ENCODE assay signal across 13 cellular contexts in the genomic region with DNA sequence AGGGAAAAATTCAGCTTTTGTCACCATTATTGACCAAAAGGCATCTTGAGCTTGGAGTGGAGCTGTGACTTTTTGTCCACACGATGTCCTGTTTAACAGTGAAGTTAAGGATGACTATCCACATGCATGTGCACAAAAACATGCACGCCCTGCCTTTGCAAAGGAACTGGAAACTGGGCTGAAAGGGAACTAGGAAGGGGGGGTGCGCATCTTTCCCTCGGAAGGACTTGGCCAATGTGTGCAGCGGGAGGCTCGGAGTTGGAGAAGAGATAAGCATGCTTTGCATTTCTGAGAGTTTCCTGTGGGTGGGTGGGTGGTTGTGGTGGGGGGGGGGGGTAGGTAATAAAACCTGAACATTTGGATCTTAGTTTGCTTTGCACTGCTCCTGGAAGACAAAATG. TPM values are rescaled to one million over a fixed set of nuclear protein-coding genes. Genes with fewer than 3 reads are reported as not detected.
DNase-seq lines count a peak whose midpoint lies in the region; ATAC-seq and TF ChIP-seq lines count a peak whose summit lies in the region.
"Had no signal": no experiment of that assay in that cellular context is flagged by ENCODE, and none has a peak within 500 bp of the region (broad histone marks: within the 10 kb centered on the region; RNA-seq: fewer than 3 reads in every experiment).

No MANE protein-coding gene starts in this region.

- H3F3A ChIP-seq in SK-N-SH (replicated peaks; ENCODE audit: insufficient read depth): no peaks in the 10 kb centered on the region

- WGBS in SK-N-SH (ENCODE audit: low lambda C conversion rate): 17% methylated on average over 6 of the region's 6 CpGs
- WGBS in hepatocyte (ENCODE audit: low lambda C conversion rate, missing lambda C conversion rate): 7% methylated on average over 6 of the region's 6 CpGs

- peak overlapping the region; percentile 64 to 82 for H3K4me3 ChIP-seq in SK-N-SH (ENCODE audit: low read depth in 2 of 2, low read length in 1 of 2)
- H3K4me3 ChIP-seq in WI38 (ENCODE audit: low read depth, low read length): peak overlapping the region; percentile 73
- H3K4me3 ChIP-seq in hepatocyte: no peak overlapping the region
- H3K4me3 ChIP-seq in subcutaneous abdominal adipose tissue (ENCODE audit: low read depth in 1 of 5, low read length in 5 of 5): peak overlapping the region in 4 of 5 donors; percentile 36 to 65 (median 56)
- H3K4me3 ChIP-seq: mucosa of descending colon had no signal

- H3K36me3 ChIP-seq in SK-N-SH (replicated peaks in 1 of 2; ENCODE audit: control insufficient read depth in 1 of 2, insufficient read depth in 2 of 2, low read length in 1 of 2) (no peaks in the 10 kb centered on the region), hepatocyte (replicated peaks; ENCODE audit: insufficient read depth, low read depth) (no peaks in the 10 kb centered on the region), subcutaneous abdominal adipose tissue (ENCODE audit: control insufficient read depth in 5 of 5, insufficient read depth in 5 of 5, low read length in 5 of 5) (no peaks in the 10 kb centered on the region)

- H3K27ac ChIP-seq in SK-N-SH (ENCODE audit: low read depth in 2 of 2, low read length in 1 of 2) (peak overlapping the region in 1 of 2 experiments; percentile 63; a peak in 2 of 4 replicates), hepatocyte (no peak overlapping the region), subcutaneous abdominal adipose tissue (ENCODE audit: low read depth, low read length) (no peak overlapping the region)

- no peaks in the 10 kb centered on the region for H3K9me3 ChIP-seq in SK-N-SH
- no peaks in the 10 kb centered on the region for H3K9me3 ChIP-seq in hepatocyte (ENCODE audit: low read depth)
- H3K9me3 ChIP-seq in subcutaneous abdominal adipose tissue (ENCODE audit: control insufficient read depth in 5 of 5, low read length in 5 of 5): no peaks in the 10 kb centered on the region
- H3K9me3 ChIP-seq: mucosa of descending colon had no signal

- TF ChIP-seq EP300 in SK-N-SH (IDR thresholded peaks at IDR 0.05; ENCODE audit: borderline replicate concordance in 1 of 2, low read depth in 1 of 2, low read length in 1 of 2): no peak

- H4K20me1 ChIP-seq in SK-N-SH (ENCODE audit: insufficient read depth): no peaks in the 10 kb centered on the region
- no peaks in the 10 kb centered on the region for H4K20me1 ChIP-seq in hepatocyte (ENCODE audit: insufficient read depth, poor library complexity, severe bottlenecking)

- H3K4me1 ChIP-seq in SK-N-SH (ENCODE audit: control insufficient read depth in 1 of 2, insufficient read depth in 2 of 2, low read depth in 1 of 2, low read length in 1 of 2): peaks cover 9 to 13% of the 10 kb centered on the region in 2 experiments; a peak in 3 of 4 replicates
- H3K4me1 ChIP-seq in hepatocyte (ENCODE audit: insufficient read depth): peaks cover 7% of the 10 kb centered on the region
- peaks cover 0 to 23% (median 22%) of the 10 kb centered on the region in 5 donors for H3K4me1 ChIP-seq in subcutaneous abdominal adipose tissue (ENCODE audit: control insufficient read depth in 5 of 5, insufficient read depth in 5 of 5, low read length in 5 of 5)

- no peak; the same call in 2 of the 3 replicates for ATAC-seq in SK-N-SH treated with all-trans-retinoic acid at 6 μM for 48 hours
- ATAC-seq in HG03439 (IDR thresholded peaks at IDR 0.05; ENCODE audit: unreplicated experiment): no peak
- ATAC-seq: activated CD4-positive, alpha-beta T cell treated with anti-CD3 and anti-CD28 coated beads for 36 hours; mucosa of descending colon had no signal

- CTCF ChIA-PET in SK-N-SH (lab: Yijun Ruan, JAX): interaction anchor here (1.0 to 5.7 kb wide), 2 partner anchors 9 to 11 kb away, joined by 4 to 53 read pairs; no protein-coding TSS in a partner anchor

- peak overlapping the region; percentile 83 for H3K9ac ChIP-seq in SK-N-SH
- no peak overlapping the region for H3K9ac ChIP-seq in subcutaneous abdominal adipose tissue (ENCODE audit: low read length in 5 of 5)

- H3K79me2 ChIP-seq in SK-N-SH (ENCODE audit: insufficient read depth): peaks cover 55% of the 10 kb centered on the region
- H3K79me2 ChIP-seq in hepatocyte: no peaks in the 10 kb centered on the region

- DNase-seq in SK-N-SH (no peak), hepatocyte (ENCODE audit: low spot score) (no peak), Kasumi-1 (lab: John Stamatoyannopoulos, UW) (no peak)
- DNase-seq in stimulated activated CD4-positive, alpha-beta T cell treated with anti-CD3 and anti-CD28 coated beads, Interleukin-4, amount 100 ng/mL, for 24 hours: no peak
- DNase-seq: activated CD4-positive, alpha-beta T cell treated with anti-CD3 and anti-CD28 coated beads for 36 hours; NCI-H2107; SHP77 treated with DMSO at 0.1 percent for 48 hours; small intestine had no signal

- H2AFZ ChIP-seq in SK-N-SH (ENCODE audit: low read depth) (peak overlapping the region; percentile 70), hepatocyte (no peak overlapping the region)

- peak overlapping the region; percentile 81 for H3K4me2 ChIP-seq in SK-N-SH
- peak overlapping the region; percentile 96 for H3K4me2 ChIP-seq in hepatocyte

- POLR2A ChIA-PET in SK-N-SH (lab: Yijun Ruan, JAX): no interaction called here

- TF ChIP-seq RAD21 in SK-N-SH (IDR thresholded peaks at IDR 0.05; ENCODE audit: low read length): no peak

- no peak for TF ChIP-seq CTCF in SK-N-SH (IDR thresholded peaks at IDR 0.05)
- TF ChIP-seq CTCF in WI38 (IDR thresholded peaks at IDR 0.05; ENCODE audit: low read depth, low read length): no peak
- no peak for TF ChIP-seq CTCF in hepatocyte (IDR thresholded peaks at IDR 0.05; ENCODE audit: poor library complexity)

- H3K27me3 ChIP-seq in SK-N-SH (ENCODE audit: insufficient read depth) (no peaks in the 10 kb centered on the region), hepatocyte (peaks cover 97% of the 10 kb centered on the region), subcutaneous abdominal adipose tissue (ENCODE audit: control insufficient read depth in 5 of 5, insufficient read depth in 4 of 5, low read length in 5 of 5) (peaks cover 40 to 81% (median 53%) of the 10 kb centered on the region in 5 donors)

- H3K9me2 ChIP-seq in SK-N-SH (no peaks in the 10 kb centered on the region), hepatocyte (replicated peaks; ENCODE audit: insufficient read depth) (no peaks in the 10 kb centered on the region)

TF ChIP-seq in SK-N-SH, 30 proteins besides CTCF, POLR2A, EP300 and RAD21:
- TF ChIP-seq, protein P1, sequence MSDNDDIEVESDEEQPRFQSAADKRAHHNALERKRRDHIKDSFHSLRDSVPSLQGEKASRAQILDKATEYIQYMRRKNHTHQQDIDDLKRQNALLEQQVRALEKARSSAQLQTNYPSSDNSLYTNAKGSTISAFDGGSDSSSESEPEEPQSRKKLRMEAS (IDR thresholded peaks at IDR 0.05; ENCODE audit: low read depth): 0 out of 2 replicates have a peak, but pooled peaks have one; percentile 7
- no peak for TF ChIP-seq NFIC (IDR thresholded peaks at IDR 0.05; ENCODE audit: borderline replicate concordance)

TF ChIP-seq in SK-N-SH treated with all-trans-retinoic acid at 6 μM for 48 hours, 23 proteins besides CTCF, POLR2A, EP300 and RAD21 (continues in another document):
- TF ChIP-seq, protein P2, sequence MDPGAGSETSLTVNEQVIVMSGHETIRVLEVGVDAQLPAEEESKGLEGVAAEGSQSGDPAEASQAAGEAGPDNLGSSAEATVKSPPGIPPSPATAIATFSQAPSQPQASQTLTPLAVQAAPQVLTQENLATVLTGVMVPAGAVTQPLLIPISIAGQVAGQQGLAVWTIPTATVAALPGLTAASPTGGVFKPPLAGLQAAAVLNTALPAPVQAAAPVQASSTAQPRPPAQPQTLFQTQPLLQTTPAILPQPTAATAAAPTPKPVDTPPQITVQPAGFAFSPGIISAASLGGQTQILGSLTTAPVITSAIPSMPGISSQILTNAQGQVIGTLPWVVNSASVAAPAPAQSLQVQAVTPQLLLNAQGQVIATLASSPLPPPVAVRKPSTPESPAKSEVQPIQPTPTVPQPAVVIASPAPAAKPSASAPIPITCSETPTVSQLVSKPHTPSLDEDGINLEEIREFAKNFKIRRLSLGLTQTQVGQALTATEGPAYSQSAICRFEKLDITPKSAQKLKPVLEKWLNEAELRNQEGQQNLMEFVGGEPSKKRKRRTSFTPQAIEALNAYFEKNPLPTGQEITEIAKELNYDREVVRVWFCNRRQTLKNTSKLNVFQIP (CRISPR knock-in tag; IDR thresholded peaks at IDR 0.05; ENCODE audit: borderline replicate concordance, low read depth): no peak
- no peak for TF ChIP-seq ZFP30 (CRISPR knock-in tag; IDR thresholded peaks at IDR 0.05)
- no peak for TF ChIP-seq PPARA (CRISPR knock-in tag; IDR thresholded peaks at IDR 0.05; ENCODE audit: borderline replicate concordance)
- no peak for TF ChIP-seq ARNTL (CRISPR knock-in tag; IDR thresholded peaks at IDR 0.05; ENCODE audit: borderline replicate concordance, low read depth)
- TF ChIP-seq ISL1 (CRISPR knock-in tag; IDR thresholded peaks at IDR 0.05): no peak
- no peak for TF ChIP-seq TCF4 (CRISPR knock-in tag; IDR thresholded peaks at IDR 0.05; ENCODE audit: borderline replicate concordance)
- no peak for TF ChIP-seq ZNF70 (CRISPR knock-in tag; IDR thresholded peaks at IDR 0.05)
- TF ChIP-seq, protein P3, sequence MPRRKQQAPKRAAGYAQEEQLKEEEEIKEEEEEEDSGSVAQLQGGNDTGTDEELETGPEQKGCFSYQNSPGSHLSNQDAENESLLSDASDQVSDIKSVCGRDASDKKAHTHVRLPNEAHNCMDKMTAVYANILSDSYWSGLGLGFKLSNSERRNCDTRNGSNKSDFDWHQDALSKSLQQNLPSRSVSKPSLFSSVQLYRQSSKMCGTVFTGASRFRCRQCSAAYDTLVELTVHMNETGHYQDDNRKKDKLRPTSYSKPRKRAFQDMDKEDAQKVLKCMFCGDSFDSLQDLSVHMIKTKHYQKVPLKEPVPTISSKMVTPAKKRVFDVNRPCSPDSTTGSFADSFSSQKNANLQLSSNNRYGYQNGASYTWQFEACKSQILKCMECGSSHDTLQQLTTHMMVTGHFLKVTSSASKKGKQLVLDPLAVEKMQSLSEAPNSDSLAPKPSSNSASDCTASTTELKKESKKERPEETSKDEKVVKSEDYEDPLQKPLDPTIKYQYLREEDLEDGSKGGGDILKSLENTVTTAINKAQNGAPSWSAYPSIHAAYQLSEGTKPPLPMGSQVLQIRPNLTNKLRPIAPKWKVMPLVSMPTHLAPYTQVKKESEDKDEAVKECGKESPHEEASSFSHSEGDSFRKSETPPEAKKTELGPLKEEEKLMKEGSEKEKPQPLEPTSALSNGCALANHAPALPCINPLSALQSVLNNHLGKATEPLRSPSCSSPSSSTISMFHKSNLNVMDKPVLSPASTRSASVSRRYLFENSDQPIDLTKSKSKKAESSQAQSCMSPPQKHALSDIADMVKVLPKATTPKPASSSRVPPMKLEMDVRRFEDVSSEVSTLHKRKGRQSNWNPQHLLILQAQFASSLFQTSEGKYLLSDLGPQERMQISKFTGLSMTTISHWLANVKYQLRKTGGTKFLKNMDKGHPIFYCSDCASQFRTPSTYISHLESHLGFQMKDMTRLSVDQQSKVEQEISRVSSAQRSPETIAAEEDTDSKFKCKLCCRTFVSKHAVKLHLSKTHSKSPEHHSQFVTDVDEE (CRISPR knock-in tag; IDR thresholded peaks at IDR 0.05): no peak

RNA-seq across cellular contexts. Expression of a gene that starts 0.4 kb away (rescaled TPM):
- polyA plus RNA-seq in SK-N-SH (2012; rRNA removed) (3.2 and 3.7 TPM in 2 replicates), hepatocyte (0.86 and 0.91 TPM in 2 replicates)
- 2.0 and 2.5 TPM in 2 replicates for polyA plus RNA-seq in SK-N-SH (2012; cell fraction: cytosol; rRNA removed)
- polyA plus RNA-seq in SK-N-SH (2012; cell fraction: nucleus; rRNA removed): 5.7 and 9.3 TPM in 2 replicates
- 0.33 TPM in 1 of 2 replicates, not detected in the other for total RNA-seq in hepatocyte
- total RNA-seq: activated CD4-positive, alpha-beta T cell treated with anti-CD3 and anti-CD28 coated beads for 36 hours had no signal
